In the genomic region with DNA sequence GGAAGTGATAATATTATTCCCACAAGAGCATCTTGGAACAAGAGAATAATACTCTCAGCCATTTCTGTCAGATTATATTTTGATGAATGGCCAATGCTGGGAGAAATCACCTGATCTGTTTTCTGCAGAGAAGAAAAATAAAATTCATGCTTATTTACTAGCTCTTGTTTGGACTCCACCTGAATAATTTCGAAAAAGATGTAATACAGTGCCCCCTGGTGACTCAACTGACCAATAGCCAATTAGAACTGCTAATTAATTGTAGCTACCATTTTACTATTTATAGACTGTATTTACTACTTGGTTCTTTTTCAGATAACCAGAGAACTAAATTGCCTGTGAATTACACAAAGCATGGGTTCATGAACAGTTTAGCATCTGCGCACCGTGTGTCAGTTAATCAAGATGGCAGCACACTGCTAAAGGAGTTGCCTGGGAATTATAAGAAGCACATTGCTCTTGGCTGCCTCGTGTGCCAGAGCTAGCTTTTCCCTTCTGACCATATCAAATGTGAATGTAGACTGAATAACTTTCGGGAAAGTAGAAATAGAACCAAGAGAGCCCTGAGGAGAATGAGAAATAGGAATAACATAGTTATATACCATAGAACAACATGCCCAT, we compare ENCODE assay signal across 9 cellular contexts.
DNase-seq lines count a peak whose midpoint lies in the region; ATAC-seq and TF ChIP-seq lines count a peak whose summit lies in the region.
"Had no signal": no experiment of that assay in that cellular context is flagged by ENCODE, and none has a peak within 500 bp of the region (broad histone marks: within the 10 kb centered on the region; RNA-seq: fewer than 3 reads in every experiment).

No MANE protein-coding gene starts in this region.

- H3K27ac Mint-ChIP-seq in endothelial cell (ENCODE audit: unreplicated experiment), result no peak overlapping the region
- H3K27ac Mint-ChIP-seq: activated T-cell treated with anti-CD3 and anti-CD28 coated beads, Interleukin-2, amount 50 U/mL, for 72 hours had no signal

- H3K36me3 Mint-ChIP-seq in endothelial cell (ENCODE audit: low read depth, unreplicated experiment), result no peaks in the 10 kb centered on the region

- no peaks in the 10 kb centered on the region for H3K27me3 ChIP-seq in osteoblast (ENCODE audit: insufficient read depth, low read length)

- peaks cover 4% of the 10 kb centered on the region for H3K27me3 Mint-ChIP-seq in endothelial cell (ENCODE audit: unreplicated experiment)

- peak; percentile 2 to 45 for DNase-seq in NCI-H2081 (lab: John Stamatoyannopoulos, UW)
- no peak for DNase-seq in NCI-H2081 treated with DMSO at 0.1 percent for 48 hours (lab: John Stamatoyannopoulos, UW)
- peak; percentile 55 for DNase-seq in NCI-H774 (lab: John Stamatoyannopoulos, UW)
- peak; percentile 43 for DNase-seq in endothelial cell (ENCODE audit: low spot score)
- DNase-seq in osteoblast (ENCODE audit: insufficient read length, low spot score, missing footprints), result no peak
- no peak for DNase-seq in activated T-cell treated with anti-CD3 and anti-CD28 coated beads for 4 hours
- DNase-seq in activated naive CD4-positive, alpha-beta T cell treated with Interleukin-2 at 50 U/mL for 16 hours, result no peak

- no peaks in the 10 kb centered on the region for H3K36me3 ChIP-seq in osteoblast (ENCODE audit: insufficient read depth, low read length)

- no peak overlapping the region for H2AFZ ChIP-seq in osteoblast (ENCODE audit: low read length)

- no peaks in the 10 kb centered on the region for H4K20me1 ChIP-seq in osteoblast (ENCODE audit: insufficient read depth, low read length)

- ATAC-seq in HG03135 (IDR thresholded peaks at IDR 0.05; ENCODE audit: unreplicated experiment), result peak; percentile 77
- ATAC-seq: activated T-cell treated with anti-CD3 and anti-CD28 coated beads, Interleukin-2, amount 50 U/mL, for 72 hours had no signal

- no peaks in the 10 kb centered on the region for H3K4me1 ChIP-seq in osteoblast (ENCODE audit: insufficient read depth, low read length)

- no peaks in the 10 kb centered on the region for H3K4me1 Mint-ChIP-seq in endothelial cell (ENCODE audit: unreplicated experiment)

- H3K27ac ChIP-seq in osteoblast (ENCODE audit: low read depth, low read length), result no peak overlapping the region

- H3K4me3 ChIP-seq in osteoblast (ENCODE audit: insufficient read depth, low read length), result no peak overlapping the region

- no peak overlapping the region for H3K4me3 Mint-ChIP-seq in endothelial cell (ENCODE audit: unreplicated experiment)
- H3K4me3 Mint-ChIP-seq: activated T-cell treated with anti-CD3 and anti-CD28 coated beads, Interleukin-2, amount 50 U/mL, for 72 hours had no signal

- TF ChIP-seq CTCF in endothelial cell (IDR thresholded peaks at IDR 0.05; ENCODE audit: unreplicated experiment) (peak; percentile 84), osteoblast (IDR thresholded peaks at IDR 0.05; ENCODE audit: extremely low read depth, low read depth, low read length) (peak; percentile 53)

- H3K9me3 ChIP-seq in osteoblast (ENCODE audit: low read depth, low read length), result no peaks in the 10 kb centered on the region

- no peak overlapping the region for H3K4me2 ChIP-seq in osteoblast (ENCODE audit: insufficient read depth, low read length)

- no peaks in the 10 kb centered on the region for H3K79me2 ChIP-seq in osteoblast (ENCODE audit: insufficient read depth, low read length)

- H3K9me3 Mint-ChIP-seq in endothelial cell (ENCODE audit: unreplicated experiment), result no peaks in the 10 kb centered on the region

Comparison
In these comparisons a context has a peak if more than half of its experiments do, and no peak if none do; other contexts are left out.
1. DNase-seq: peak in NCI-H2081 (2 of 2), NCI-H774 (single experiment) and endothelial cell (single experiment); none in NCI-H2081 treated with DMSO at 0.1 percent for 48 hours (single experiment), osteoblast (single experiment), activated T-cell treated with anti-CD3 and anti-CD28 coated beads for 4 hours (single experiment) and activated naive CD4-positive, alpha-beta T cell treated with Interleukin-2 at 50 U/mL for 16 hours (single experiment).